ENCODE assay signal across 7 cellular contexts in genomic region chr13:30257433-30258099, GRCh38. TPM values are rescaled to one million over a fixed set of nuclear protein-coding genes. Genes with fewer than 3 reads are reported as not detected.
A peak's percentile ranks its signal among the peaks of the same experiment; 100 is the strongest.
DNase-seq lines count a peak whose midpoint lies in the region; ATAC-seq and TF ChIP-seq lines count a peak whose summit lies in the region.

No MANE protein-coding gene starts in this region.

- H3K4me3 Mint-ChIP-seq in stimulated activated memory B cell treated with anti-CD40 and anti-IgM and Interleukin-4, amounts not matched to agents 10 μg/mL and 1 μg/mL and 100 μg/mL, for 72 hours = no peak overlapping the region

- peaks cover 13% of the 10 kb centered on the region for H3K4me1 Mint-ChIP-seq in stimulated activated memory B cell treated with anti-CD40 and anti-IgM and Interleukin-4, amounts not matched to agents 10 μg/mL and 1 μg/mL and 100 μg/mL, for 72 hours

- H3K27me3 ChIP-seq in right cardiac atrium (ENCODE audit: control insufficient read depth, insufficient read depth) = no peaks in the 10 kb centered on the region

- TF ChIP-seq CTCF in GM20000 (IDR thresholded peaks at IDR 0.05; ENCODE audit: extremely low read depth, missing control alignments) = no peak

- peak overlapping the region; percentile 8 for H3K27ac Mint-ChIP-seq in stimulated activated memory B cell treated with anti-CD40 and anti-IgM and Interleukin-4, amounts not matched to agents 10 μg/mL and 1 μg/mL and 100 μg/mL, for 72 hours

- no peaks in the 10 kb centered on the region for H3K27me3 Mint-ChIP-seq in stimulated activated memory B cell treated with anti-CD40 and anti-IgM and Interleukin-4, amounts not matched to agents 10 μg/mL and 1 μg/mL and 100 μg/mL, for 72 hours

- H3K4me1 ChIP-seq in right cardiac atrium (ENCODE audit: control insufficient read depth, insufficient read depth, low read length) = no peaks in the 10 kb centered on the region

- peaks cover 6% of the 10 kb centered on the region for H3K36me3 Mint-ChIP-seq in stimulated activated memory B cell treated with anti-CD40 and anti-IgM and Interleukin-4, amounts not matched to agents 10 μg/mL and 1 μg/mL and 100 μg/mL, for 72 hours

- no peaks in the 10 kb centered on the region for H3K9me3 Mint-ChIP-seq in stimulated activated memory B cell treated with anti-CD40 and anti-IgM and Interleukin-4, amounts not matched to agents 10 μg/mL and 1 μg/mL and 100 μg/mL, for 72 hours

- H3K4me3 ChIP-seq in right cardiac atrium (ENCODE audit: low read length) = no peak overlapping the region

- H3K9me3 ChIP-seq in right cardiac atrium (ENCODE audit: control insufficient read depth, low read length) = no peaks in the 10 kb centered on the region

- 67% methylated on average over 6 of the region's 6 CpGs for WGBS in right cardiac atrium

- peak in 1 of 2 donors; percentile 46 for ATAC-seq in right cardiac atrium
- ATAC-seq in stimulated activated memory B cell treated with anti-CD40 and anti-IgM and Interleukin-4, amounts not matched to agents 10 μg/mL and 1 μg/mL and 100 μg/mL, for 72 hours = no peak

- intact Hi-C loops in right cardiac atrium (cut with DNase I) = loop anchor here in 1 of 4 donors (10.0 kb wide), 1 partner anchor 47 kb away; the partner anchor contains the start of gene KATNAL1

- DNase-seq in GM20000 (ENCODE audit: low spot score) (peak; percentile 25), SK-N-DZ (ENCODE audit: low spot score) (peak; percentile 96), right cardiac atrium (no peak), SKM-1 (lab: John Stamatoyannopoulos, UW; ENCODE audit: unreplicated experiment) (no peak), NCI-H2171 (lab: John Stamatoyannopoulos, UW) (no peak)
- DNase-seq in effector CD8-positive, alpha-beta T cell (lab: John Stamatoyannopoulos, UW) = no peak

- peak overlapping the region; percentile 20 for H3K27ac ChIP-seq in right cardiac atrium (ENCODE audit: low read length)

RNA-seq across cellular contexts. Expression of gene KATNAL1, which starts 49.8 kb away (rescaled TPM):
- polyA plus RNA-seq in SK-N-DZ (2014; cell fraction: cytosol; rRNA removed) = 12.9 and 14.1 TPM in 2 replicates
- polyA plus RNA-seq in SK-N-DZ (2014; cell fraction: nucleus; rRNA removed) = 7.2 and 7.7 TPM in 2 replicates
- 10 to 100 TPM; 48.3 to 53.5 (median 50.6) TPM for total RNA-seq in right cardiac atrium
- 8.1 TPM for polyA plus RNA-seq in right cardiac atrium

Comparison
In these comparisons a context has a peak if more than half of its experiments do, and no peak if none do; other contexts are left out.
1. DNase-seq: peak in GM20000 (single experiment) and SK-N-DZ (single experiment); none in right cardiac atrium (0 of 3), SKM-1 (single experiment), effector CD8-positive, alpha-beta T cell (single experiment) and NCI-H2171 (single experiment).